Comparison of ENCODE assay signal across 1 cellular context in genomic region chr15:87573534-87573933, GRCh38.
A peak's percentile ranks its signal among the peaks of the same experiment; 100 is the strongest.
TF ChIP-seq lines count a peak whose summit lies in the region.

No MANE protein-coding gene starts in this region.

TF ChIP-seq in K562, 482 proteins besides CTCF, POLR2A, EP300 and RAD21 (continued from another document):
- peak; percentile 32; the same call in 1 of the 2 replicates for TF ChIP-seq PKNOX1 (IDR thresholded peaks at IDR 0.05)
- TF ChIP-seq HMGXB4 (CRISPR knock-in tag; IDR thresholded peaks at IDR 0.05), result no peak
- TF ChIP-seq ZNF592 (IDR thresholded peaks at IDR 0.05), result no peak
- TF ChIP-seq TBL1XR1 (IDR thresholded peaks at IDR 0.05; ENCODE audit: low read length in 2 of 2), result no peak
- no peak for TF ChIP-seq ZNF717 (CRISPR knock-in tag; IDR thresholded peaks at IDR 0.05)
- no peak for TF ChIP-seq GMEB1 (CRISPR knock-in tag; IDR thresholded peaks at IDR 0.05)
- 0 out of 2 replicates have a peak, but pooled peaks have one; percentile 22 for TF ChIP-seq JUNB (CRISPR knock-in tag; conservative IDR thresholded peaks at IDR 0.05)
- TF ChIP-seq ATF3 (IDR thresholded peaks at IDR 0.05), result peak; percentile 78
- TF ChIP-seq ATF3 (CRISPR knock-in tag; conservative IDR thresholded peaks at IDR 0.05), result no peak
- no peak for TF ChIP-seq MBD2 (IDR thresholded peaks at IDR 0.05; ENCODE audit: borderline replicate concordance, low read depth)
- no peak for TF ChIP-seq HNRNPK (IDR thresholded peaks at IDR 0.05; ENCODE audit: low read depth, low read length, poor library complexity, severe bottlenecking)
- TF ChIP-seq TSC22D4 (tag; IDR thresholded peaks at IDR 0.05), result no peak
- TF ChIP-seq CREM (IDR thresholded peaks at IDR 0.05; ENCODE audit: low read depth), result no peak
